In genomic region chr4:80202190-80202711, GRCh38 we compare ENCODE assay signal across 8 cellular contexts. TPM values are rescaled to one million over a fixed set of nuclear protein-coding genes. Genes with fewer than 3 reads are reported as not detected.
DNase-seq lines count a peak whose midpoint lies in the region; ATAC-seq and TF ChIP-seq lines count a peak whose summit lies in the region.

No MANE protein-coding gene starts in this region.

- peak; percentile 86 for DNase-seq in GM13977 (ENCODE audit: low spot score)
- peak; percentile 83 for DNase-seq in NCI-H146 (lab: John Stamatoyannopoulos, UW)
- peak; percentile 75 to 77 for DNase-seq in activated CD4-positive, alpha-beta T cell treated with anti-CD3 and anti-CD28 coated beads, Interleukin-2, amount 50 U/mL, for 4 hours
- DNase-seq in ecto neural progenitor cell (ENCODE audit: low spot score): peak; percentile 91
- DNase-seq in lung microvascular endothelial cell (ENCODE audit: low read depth in 2 of 2): peak; percentile 74 to 91
- peak; percentile 62 for DNase-seq in stimulated activated CD8-positive, alpha-beta memory T cell treated with anti-CD3 and anti-CD28 coated beads, Interleukin-12 subunit alpha, Interleukin-12 subunit beta, amount 100 ng/mL, for 1 hour (ENCODE audit: low read depth)
- no peak for DNase-seq in LoVo (ENCODE audit: low spot score)

- in situ Hi-C loops in GM13977 (cut with MboI; ENCODE audit: low pct_unique_long_range_greater_than_20kb, low sequenced_read_pairs, unreplicated experiment): loop anchor here (25.0 kb wide), 1 partner anchor 1265 kb away; the partner anchor contains the start of gene PAQR3

- ATAC-seq in HG02623 (IDR thresholded peaks at IDR 0.05; ENCODE audit: unreplicated experiment): peak; percentile 65

- TF ChIP-seq CTCF in GM13977 (IDR thresholded peaks at IDR 0.05; ENCODE audit: extremely low read depth, insufficient read depth, missing control alignments): peak; percentile 95

RNA-seq across cellular contexts. Expression of gene PRDM8, which starts 4.9 kb away (rescaled TPM):
- total RNA-seq in lung microvascular endothelial cell: 0.87 and 1.2 TPM in 2 replicates
